In the genomic region with DNA sequence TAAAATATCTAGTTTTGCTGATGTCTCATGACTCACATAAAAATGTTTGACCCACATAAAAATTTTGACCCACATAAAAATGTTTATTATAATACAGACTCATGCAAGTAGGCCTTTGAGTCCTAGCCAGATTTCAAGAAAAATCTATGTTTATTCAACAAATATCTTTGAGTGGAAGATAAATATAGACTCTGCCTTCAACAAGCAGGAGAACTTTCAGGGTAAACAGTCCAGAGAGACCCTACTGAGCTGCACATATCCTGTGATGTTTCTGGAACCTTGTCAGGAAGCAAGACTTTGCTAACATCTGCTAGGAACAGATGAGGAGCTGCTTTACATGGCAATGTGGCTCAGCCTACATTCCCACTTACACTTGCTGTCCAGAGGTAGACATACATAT, we compare ENCODE assay signal across 16 cellular contexts.
DNase-seq lines count a peak whose midpoint lies in the region; ATAC-seq, FAIRE-seq and TF ChIP-seq lines count a peak whose summit lies in the region.
"Had no signal": no experiment of that assay in that cellular context is flagged by ENCODE, and none has a peak within 500 bp of the region (broad histone marks: within the 10 kb centered on the region; RNA-seq: fewer than 3 reads in every experiment).

No MANE protein-coding gene starts in this region.

- ATAC-seq in GM21528 (IDR thresholded peaks at IDR 0.05; ENCODE audit: low FRiP score, unreplicated experiment) (no peak), HG02798 (IDR thresholded peaks at IDR 0.05; ENCODE audit: poor library complexity, unreplicated experiment) (no peak)

- FAIRE-seq in small intestine (lab: Jason Lieb, UNC) = no peak
- FAIRE-seq: H54 had no signal

- no peaks in the 10 kb centered on the region for H3K4me1 ChIP-seq in BE2C
- no peaks in the 10 kb centered on the region for H3K4me1 ChIP-seq in small intestine (ENCODE audit: control insufficient read depth in 2 of 2, insufficient read depth in 1 of 2, low read depth in 1 of 2, low read length in 1 of 2)

- H3K4me1 Mint-ChIP-seq in nephron = peaks cover 22% of the 10 kb centered on the region

- in situ Hi-C loops in astrocyte of the spinal cord (cut with HindIII; ENCODE audit: low sequenced_read_pairs) = no loop called here

- H3K27me3 Mint-ChIP-seq in nephron (ENCODE audit: low read depth) = no peaks in the 10 kb centered on the region

- peaks cover 3% of the 10 kb centered on the region; the same call in 1 of the 2 replicates for H3K27me3 ChIP-seq in BE2C
- H3K27me3 ChIP-seq in small intestine (ENCODE audit: control insufficient read depth in 2 of 2, insufficient read depth in 2 of 2, low read length in 2 of 2) = no peaks in the 10 kb centered on the region

- TF ChIP-seq CTCF in astrocyte of the spinal cord (IDR thresholded peaks at IDR 0.05; ENCODE audit: low read depth, low read length) (no peak), nephron (IDR thresholded peaks at IDR 0.05; ENCODE audit: unreplicated experiment in 3 of 3) (no peak), BE2C (IDR thresholded peaks at IDR 0.05; ENCODE audit: low read depth, low read length) (no peak)

- H3K9me3 Mint-ChIP-seq in nephron = no peaks in the 10 kb centered on the region

- H3K4me3 Mint-ChIP-seq in nephron = no peak overlapping the region

- DNase-seq in DMS53 treated with DMSO at 0.1 percent for 48 hours (lab: John Stamatoyannopoulos, UW; ENCODE audit: unreplicated experiment) = peak; percentile 3
- DNase-seq in astrocyte of the spinal cord (ENCODE audit: low read depth, low spot score) = peak; percentile 76
- DNase-seq in globus pallidus (ENCODE audit: low spot score) = peak; percentile 11
- no peak for DNase-seq in BE2C
- no peak for DNase-seq in small intestine
- DNase-seq: 8988T; C1 segment of cervical spinal cord; DMS153; Karpas-422; NCI-H1417; NCI-H510A treated with DMSO at 0.1 percent for 48 hours; NK-92 treated with Interleukin-12 subunit alpha and Interleukin-12 subunit beta, amount 100 ng/mL, for 24 hours had no signal

- no peaks in the 10 kb centered on the region for H3K36me3 ChIP-seq in BE2C
- no peaks in the 10 kb centered on the region for H3K36me3 ChIP-seq in small intestine (ENCODE audit: control insufficient read depth in 2 of 2, insufficient read depth in 2 of 2, low read length in 2 of 2)

- no peak overlapping the region for H3K4me3 ChIP-seq in astrocyte of the spinal cord (ENCODE audit: low read depth, low read length)
- no peak overlapping the region for H3K4me3 ChIP-seq in BE2C (ENCODE audit: low read depth, low read length)
- H3K4me3 ChIP-seq in small intestine (ENCODE audit: low read depth in 1 of 2, low read length in 2 of 2) = no peak overlapping the region

- no peaks in the 10 kb centered on the region for H3K36me3 Mint-ChIP-seq in nephron (ENCODE audit: low read depth)

- no peaks in the 10 kb centered on the region for H3K9me3 ChIP-seq in BE2C
- no peaks in the 10 kb centered on the region for H3K9me3 ChIP-seq in small intestine (ENCODE audit: control insufficient read depth, low read depth)

- no peak overlapping the region for H3K27ac ChIP-seq in small intestine (ENCODE audit: low read depth in 1 of 2, low read length in 1 of 2)

- peak overlapping the region in 2 of 3 experiments; percentile 73 to 83 for H3K27ac Mint-ChIP-seq in nephron

Comparison
In these comparisons a context has a peak if more than half of its experiments do, and no peak if none do; other contexts are left out.
1. DNase-seq: peak in DMS53 treated with DMSO at 0.1 percent for 48 hours (single experiment), astrocyte of the spinal cord (single experiment) and globus pallidus (single experiment); none in BE2C (single experiment) and small intestine (single experiment).